11 cellular contexts compared by ENCODE assay signal in the genomic region with DNA sequence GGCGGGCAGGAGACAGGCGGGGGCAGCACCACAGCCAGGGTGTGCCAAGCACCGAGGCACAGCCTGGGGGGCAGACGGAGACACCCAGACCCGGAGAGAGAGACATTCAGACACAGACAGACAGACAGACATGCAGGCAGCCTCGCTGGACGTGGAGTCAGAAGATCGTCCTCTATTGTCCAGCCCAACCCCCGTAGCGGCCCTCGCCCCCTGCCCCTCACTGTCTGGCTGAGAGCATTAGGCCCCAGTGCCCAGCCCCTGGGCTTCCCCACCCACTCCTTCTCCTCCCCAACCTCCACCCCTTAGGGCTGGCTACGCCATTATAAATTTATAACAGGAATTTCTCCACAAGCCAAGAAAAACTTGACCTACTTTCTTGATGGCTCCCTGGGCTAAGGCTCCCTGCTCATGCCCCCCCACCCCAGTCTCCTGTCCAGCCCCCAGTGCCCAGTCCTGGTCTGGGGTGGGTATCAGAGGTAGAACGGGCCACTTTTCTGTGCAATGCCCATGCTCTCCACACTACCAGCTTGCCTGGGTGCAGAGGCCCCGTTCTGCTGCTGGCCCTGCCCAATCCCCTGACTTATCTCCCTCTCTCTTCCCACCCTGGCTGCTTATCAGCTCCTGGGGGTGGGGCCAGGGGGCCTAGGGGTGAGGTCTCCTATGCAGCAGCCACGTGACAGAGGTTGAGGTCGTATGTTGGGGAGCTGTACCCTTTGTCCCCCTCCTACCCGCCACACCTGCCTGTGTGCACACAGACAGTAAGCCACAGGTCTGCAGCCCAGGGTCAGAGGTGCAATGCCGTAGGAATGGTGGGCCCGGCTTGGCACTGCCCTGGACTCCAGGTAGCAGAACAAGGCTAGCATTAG. TPM values are rescaled to one million over a fixed set of nuclear protein-coding genes. Genes with fewer than 3 reads are reported as not detected.
DNase-seq lines count a peak whose midpoint lies in the region; ATAC-seq, FAIRE-seq and TF ChIP-seq lines count a peak whose summit lies in the region.
"Had no signal": no experiment of that assay in that cellular context is flagged by ENCODE, and none has a peak within 500 bp of the region (broad histone marks: within the 10 kb centered on the region; RNA-seq: fewer than 3 reads in every experiment).

No MANE protein-coding gene starts in this region.

- peak overlapping the region; percentile 71 for H3K27ac Mint-ChIP-seq in progenitor cell of endocrine pancreas

- H3K4me3 ChIP-seq in BLaER1 treated with 17β-estradiol and CSF1 and Interleukin-3, amounts not matched to agents 10 nM and 100 nM = peak overlapping the region in 6 of 10 experiments; percentile 7 to 55 (median 37); a peak in 7 of 20 replicates

- peak overlapping the region; percentile 35 for H3K4me3 Mint-ChIP-seq in progenitor cell of endocrine pancreas (ENCODE audit: low read depth)
- H3K4me3 Mint-ChIP-seq: WTC11 had no signal

- no peak for FAIRE-seq in GM12892 (lab: Jason Lieb, UNC)

- TF ChIP-seq CTCF in progenitor cell of endocrine pancreas (IDR thresholded peaks at IDR 0.05; ENCODE audit: unreplicated experiment) (no peak), foreskin keratinocyte (conservative IDR thresholded peaks at IDR 0.05) (no peak)

- H3K9me3 ChIP-seq in BLaER1 treated with 17β-estradiol and CSF1 and Interleukin-3, amounts not matched to agents 10 nM and 100 nM (replicated peaks in 1 of 11) = no peaks in the 10 kb centered on the region

- no peaks in the 10 kb centered on the region for H3K36me3 Mint-ChIP-seq in progenitor cell of endocrine pancreas (ENCODE audit: insufficient read depth)
- H3K36me3 Mint-ChIP-seq: WTC11 had no signal

- DNase-seq in OCI-M1 (lab: John Stamatoyannopoulos, UW) = peak; percentile 78
- DNase-seq in erythroblast (lab: John Stamatoyannopoulos, UW) = peak; percentile 87 to 92
- no peak for DNase-seq in progenitor cell of endocrine pancreas (ENCODE audit: low spot score, unreplicated experiment)
- DNase-seq in T-helper 1 cell = no peak
- no peak for DNase-seq in foreskin keratinocyte
- no peak for DNase-seq in GM12892 (ENCODE audit: insufficient read length)
- DNase-seq in SW 1271 (lab: John Stamatoyannopoulos, UW) = no peak
- DNase-seq: DND-41; stimulated activated CD4-positive, alpha-beta T cell treated with anti-CD3 and anti-CD28 coated beads, Interleukin-4, amount 100 ng/mL, for 4 hours had no signal

- H3K36me3 ChIP-seq in BLaER1 treated with 17β-estradiol and CSF1 and Interleukin-3, amounts not matched to agents 10 nM and 100 nM = peaks cover 0 to 17% (median 11%) of the 10 kb centered on the region in 11 experiments; a peak in 14 of 22 replicates

- H3K4me2 ChIP-seq in BLaER1 treated with 17β-estradiol and CSF1 and Interleukin-3, amounts not matched to agents 10 nM and 100 nM = peak overlapping the region; percentile 93 to 99 (median 97)

- H4K20me1 ChIP-seq in BLaER1 treated with 17β-estradiol and CSF1 and Interleukin-3, amounts not matched to agents 10 nM and 100 nM = no peaks in the 10 kb centered on the region

- peaks cover 92 to 100% (median 100%) of the 10 kb centered on the region in 10 experiments for H3K4me1 ChIP-seq in BLaER1 treated with 17β-estradiol and CSF1 and Interleukin-3, amounts not matched to agents 10 nM and 100 nM
- peaks cover 27% of the 10 kb centered on the region for H3K4me1 ChIP-seq in foreskin keratinocyte

- ATAC-seq in foreskin keratinocyte = no peak
- ATAC-seq: WTC11 had no signal

- no peaks in the 10 kb centered on the region for H3K27me3 Mint-ChIP-seq in progenitor cell of endocrine pancreas

- TF ChIP-seq POLR2A in erythroblast (IDR thresholded peaks at IDR 0.05; ENCODE audit: low read length) (peak; percentile 35), GM12892 (IDR thresholded peaks at IDR 0.05; ENCODE audit: low read depth, low read length) (no peak)

- H3K9me3 Mint-ChIP-seq in progenitor cell of endocrine pancreas (ENCODE audit: low read depth) = no peaks in the 10 kb centered on the region
- H3K9me3 Mint-ChIP-seq: WTC11 had no signal

- peak overlapping the region; percentile 39 to 85 (median 76); a peak in 19 of 22 replicates for H3K9ac ChIP-seq in BLaER1 treated with 17β-estradiol and CSF1 and Interleukin-3, amounts not matched to agents 10 nM and 100 nM

- H3K27me3 ChIP-seq in BLaER1 treated with 17β-estradiol and CSF1 and Interleukin-3, amounts not matched to agents 10 nM and 100 nM = no peaks in the 10 kb centered on the region
- no peaks in the 10 kb centered on the region for H3K27me3 ChIP-seq in foreskin keratinocyte

- H3K27ac ChIP-seq in BLaER1 treated with 17β-estradiol and CSF1 and Interleukin-3, amounts not matched to agents 10 nM and 100 nM = peak overlapping the region in 10 of 11 experiments; percentile 63 to 93 (median 86); a peak in 21 of 22 replicates
- no peak overlapping the region for H3K27ac ChIP-seq in foreskin keratinocyte

- H3K4me1 Mint-ChIP-seq in progenitor cell of endocrine pancreas (ENCODE audit: low read depth) = peaks cover 57% of the 10 kb centered on the region

RNA-seq across cellular contexts. Expression of a gene that starts 9.9 kb away (rescaled TPM):
- total RNA-seq in progenitor cell of endocrine pancreas (21.3 and 25.0 TPM in 2 replicates), foreskin keratinocyte (7.2 and 7.9 TPM in 2 replicates)
- polyA plus RNA-seq in foreskin keratinocyte = 4.6 and 5.4 TPM in 2 replicates
- 1.5 TPM for polyA plus RNA-seq in GM12892 (2012; ENCODE audit: missing spikeins)

RNA-seq across cellular contexts. Expression of a gene that starts 18.5 kb away (rescaled TPM):
- total RNA-seq in progenitor cell of endocrine pancreas (143 and 161 TPM in 2 replicates), foreskin keratinocyte (49.1 and 57.7 TPM in 2 replicates)
- 55.0 and 67.2 TPM in 2 replicates for polyA plus RNA-seq in foreskin keratinocyte
- polyA plus RNA-seq in GM12892 (2012; ENCODE audit: missing spikeins) = 47.6 TPM

RNA-seq across cellular contexts. Expression of a gene that starts 27.7 kb away (rescaled TPM):
- 2.4 and 2.6 TPM in 2 replicates for total RNA-seq in progenitor cell of endocrine pancreas
- 5.7 and 6.1 TPM in 2 replicates for total RNA-seq in foreskin keratinocyte
- 7.3 and 9.0 TPM in 2 replicates for polyA plus RNA-seq in foreskin keratinocyte
- polyA plus RNA-seq in GM12892 (2012; ENCODE audit: missing spikeins) = 1.2 TPM

RNA-seq across cellular contexts. Expression of a gene that starts 49.1 kb away (rescaled TPM):
- 137 and 143 TPM in 2 replicates for total RNA-seq in progenitor cell of endocrine pancreas
- 57.7 and 60.6 TPM in 2 replicates for total RNA-seq in foreskin keratinocyte
- polyA plus RNA-seq in foreskin keratinocyte = 35.5 and 44.6 TPM in 2 replicates
- polyA plus RNA-seq in GM12892 (2012; ENCODE audit: missing spikeins) = 57.4 TPM

RNA-seq across cellular contexts. Expression of a gene that starts 57.5 kb away (rescaled TPM):
- total RNA-seq in progenitor cell of endocrine pancreas = not detected in 2 replicates
- 4.3 and 5.1 TPM in 2 replicates for total RNA-seq in foreskin keratinocyte
- 5.5 and 6.2 TPM in 2 replicates for polyA plus RNA-seq in foreskin keratinocyte
- polyA plus RNA-seq in GM12892 (2012; ENCODE audit: missing spikeins) = 0.72 TPM
- total RNA-seq: WTC11 had no signal

Comparison
In these comparisons a context has a peak if more than half of its experiments do, and no peak if none do; other contexts are left out.
1. DNase-seq: peak in OCI-M1 (single experiment) and erythroblast (2 of 2); none in progenitor cell of endocrine pancreas (single experiment), T-helper 1 cell (0 of 5), foreskin keratinocyte (0 of 2), GM12892 (single experiment) and SW 1271 (0 of 2).